ENCODE assay signal across 10 cellular contexts in the genomic region with DNA sequence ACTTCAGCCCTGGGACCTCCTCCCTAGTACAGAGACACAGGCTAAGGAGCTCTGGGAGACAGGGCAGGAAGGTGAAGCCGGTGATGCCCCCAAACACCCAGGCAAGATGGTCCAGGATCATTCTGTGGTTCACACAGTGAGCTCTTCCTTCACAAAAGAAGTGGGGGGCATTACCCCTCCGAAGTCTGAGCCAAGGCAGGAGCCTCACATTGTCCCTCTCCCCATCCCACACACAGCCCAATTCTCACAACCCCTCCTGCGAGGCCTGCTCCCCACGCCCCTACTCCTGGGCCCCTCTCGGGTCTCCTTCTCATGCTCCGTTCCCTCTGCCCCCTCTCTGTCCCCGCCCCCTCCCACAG. TPM values are rescaled to one million over a fixed set of nuclear protein-coding genes. Genes with fewer than 3 reads are reported as not detected.
A peak's percentile ranks its signal among the peaks of the same experiment; 100 is the strongest.
DNase-seq lines count a peak whose midpoint lies in the region; TF ChIP-seq lines count a peak whose summit lies in the region.
"Had no signal": no experiment of that assay in that cellular context is flagged by ENCODE, and none has a peak within 500 bp of the region (broad histone marks: within the 10 kb centered on the region; RNA-seq: fewer than 3 reads in every experiment).

No MANE protein-coding gene starts in this region.

- H3K27ac ChIP-seq in angular gyrus (ENCODE audit: low read depth, low read length) (peak overlapping the region; percentile 69), muscle layer of colon (ENCODE audit: low read depth, low read length) (peak overlapping the region; percentile 45), transverse colon (peak overlapping the region; percentile 69 to 100 (median 100)), brain microvascular endothelial cell (no peak overlapping the region)

- peak overlapping the region; percentile 54 for H3K9ac ChIP-seq in muscle layer of colon (ENCODE audit: low read length)

- TF ChIP-seq POLR2A in transverse colon (IDR thresholded peaks at IDR 0.05): no peak

- peaks cover 76% of the 10 kb centered on the region for H3K4me1 Mint-ChIP-seq in activated naive CD4-positive, alpha-beta T cell treated with anti-CD3 and anti-CD28 coated beads, Interleukin-2, amount 10 ng/mL, durations not matched to agents 7 days and 5 days

- H3K4me3 Mint-ChIP-seq in activated naive CD4-positive, alpha-beta T cell treated with anti-CD3 and anti-CD28 coated beads, Interleukin-2, amount 10 ng/mL, durations not matched to agents 7 days and 5 days: no peak overlapping the region

- CTCF ChIA-PET in activated naive CD4-positive, alpha-beta T cell treated with anti-CD3 and anti-CD28 coated beads, Interleukin-2, amount 10 ng/mL, durations not matched to agents 7 days and 5 days (lab: Charles Lee): interaction anchor here (0.8 to 13.8 kb wide), 5 partner anchors 9 to 105 kb away, joined by 3 to 150 read pairs (median 8); a partner anchor contains a TSS

- peaks cover 12% of the 10 kb centered on the region for H3K36me3 ChIP-seq in muscle layer of colon (ENCODE audit: insufficient read depth, low read length)
- H3K36me3 ChIP-seq in transverse colon: no peaks in the 10 kb centered on the region
- peaks cover 5% of the 10 kb centered on the region for H3K36me3 ChIP-seq in brain microvascular endothelial cell (replicated peaks)

- TF ChIP-seq CTCF in transverse colon (IDR thresholded peaks at IDR 0.05) (no peak), brain microvascular endothelial cell (IDR thresholded peaks at IDR 0.05; ENCODE audit: low read depth, low read length, missing control alignments) (no peak)

- intact Hi-C loops in transverse colon (cut with DNase I; ENCODE audit: low total_unique reads): no loop called here

- peak overlapping the region; percentile 7 to 58 for H3K4me3 ChIP-seq in muscle layer of colon (ENCODE audit: low read depth in 1 of 2, low read length in 2 of 2)
- H3K4me3 ChIP-seq in transverse colon: peak overlapping the region in 2 of 4 donors; percentile 4 to 32
- no peak overlapping the region for H3K4me3 ChIP-seq in brain microvascular endothelial cell (ENCODE audit: low read depth, low read length)

- H3K36me3 Mint-ChIP-seq in activated naive CD4-positive, alpha-beta T cell treated with anti-CD3 and anti-CD28 coated beads, Interleukin-2, amount 10 ng/mL, durations not matched to agents 7 days and 5 days: peaks cover 31% of the 10 kb centered on the region

- no peak for DNase-seq in activated naive CD4-positive, alpha-beta T cell treated with anti-CD3 and anti-CD28 coated beads, Interleukin-2, amount 10 ng/mL, durations not matched to agents 7 days and 5 days
- DNase-seq in activated naive CD4-positive, alpha-beta T cell treated with Interleukin-2 at 50 U/mL for 16 hours: no peak
- DNase-seq in transverse colon (no peak), brain microvascular endothelial cell (no peak), NCI-H446 (lab: John Stamatoyannopoulos, UW) (no peak), NCI-H187 (lab: John Stamatoyannopoulos, UW) (no peak)
- DNase-seq: GOT3, NCI-H1417 treated with DMSO at 0.1 percent for 48 hours had no signal

- no peaks in the 10 kb centered on the region for H3K27me3 Mint-ChIP-seq in activated naive CD4-positive, alpha-beta T cell treated with anti-CD3 and anti-CD28 coated beads, Interleukin-2, amount 10 ng/mL, durations not matched to agents 7 days and 5 days

- H3K9me3 ChIP-seq in muscle layer of colon (ENCODE audit: low read length) (no peaks in the 10 kb centered on the region), transverse colon (no peaks in the 10 kb centered on the region)

- WGBS in transverse colon (ENCODE audit: low coverage in 1 of 2), 2 donors: 42% methylated on average over 7 of the region's 7 CpGs; no CpG with 5 or more reads in 1 of the 2 donors

- peaks cover 94% of the 10 kb centered on the region for H3K4me1 ChIP-seq in muscle layer of colon (ENCODE audit: insufficient read depth, low read length)
- peaks cover 74 to 83% (median 81%) of the 10 kb centered on the region in 4 donors for H3K4me1 ChIP-seq in transverse colon

- peak overlapping the region; percentile 34 for H3K27ac Mint-ChIP-seq in activated naive CD4-positive, alpha-beta T cell treated with anti-CD3 and anti-CD28 coated beads, Interleukin-2, amount 10 ng/mL, durations not matched to agents 7 days and 5 days

- TF ChIP-seq EP300 in transverse colon (IDR thresholded peaks at IDR 0.05; ENCODE audit: low read depth): no peak

- H3K27me3 ChIP-seq in muscle layer of colon (ENCODE audit: control insufficient read depth in 1 of 2, insufficient read depth in 2 of 2, low read length in 2 of 2): no peaks in the 10 kb centered on the region
- H3K27me3 ChIP-seq in transverse colon: no peaks in the 10 kb centered on the region
- H3K27me3 ChIP-seq in brain microvascular endothelial cell (replicated peaks): no peaks in the 10 kb centered on the region

- in situ Hi-C loops in transverse colon (cut with MboI; ENCODE audit: low pct_ligation_motif_present in 1 of 4, low pct_unique_long_range_greater_than_20kb in 1 of 4, low sequenced_read_pairs in 3 of 4): no loop called here
- in situ Hi-C loops in brain microvascular endothelial cell (cut with HindIII; ENCODE audit: low pct_ligation_motif_present, low sequenced_read_pairs): no loop called here

- H3K9me3 Mint-ChIP-seq in activated naive CD4-positive, alpha-beta T cell treated with anti-CD3 and anti-CD28 coated beads, Interleukin-2, amount 10 ng/mL, durations not matched to agents 7 days and 5 days: no peaks in the 10 kb centered on the region

RNA-seq across cellular contexts. Expression of a gene that starts 10.7 kb away (rescaled TPM):
- total RNA-seq in transverse colon: 100 to 1,000 TPM in 1 of 4 donors, 10 to 100 TPM in 3; 26.1 to 200 (median 85.7) TPM
